ENCODE assay signal across 22 cellular contexts in genomic region chr4:184392321-184392720, GRCh38.
DNase-seq lines count a peak whose midpoint lies in the region; ATAC-seq and FAIRE-seq lines count a peak whose summit lies in the region.
"Had no signal": no experiment of that assay in that cellular context is flagged by ENCODE, and none has a peak within 500 bp of the region (broad histone marks: within the 10 kb centered on the region; RNA-seq: fewer than 3 reads in every experiment).

No MANE protein-coding gene starts in this region.

- ATAC-seq in HG02885 (IDR thresholded peaks at IDR 0.05; ENCODE audit: poor library complexity, unreplicated experiment) = no peak
- ATAC-seq: activated naive CD8-positive, alpha-beta T cell treated with anti-CD3 and anti-CD28 coated beads, Interleukin-2, amount 50 U/mL, for 24 hours; activated T-cell treated with anti-CD3 and anti-CD28 coated beads, Interleukin-2, amount 50 U/mL, for 72 hours; naive thymus-derived CD8-positive, alpha-beta T cell had no signal

- H3K36me3 ChIP-seq in muscle layer of duodenum (ENCODE audit: control insufficient read depth in 1 of 2, insufficient read depth in 2 of 2, low read length in 2 of 2) = peaks cover 33 to 40% of the 10 kb centered on the region in 2 donors

- H3K9me3 Mint-ChIP-seq in activated T-cell treated with anti-CD3 and anti-CD28 coated beads, Interleukin-2, amount 50 U/mL, for 24 hours = no peaks in the 10 kb centered on the region
- H3K9me3 Mint-ChIP-seq: activated CD4-positive, alpha-beta memory T cell treated with anti-CD3 and anti-CD28 coated beads, Interleukin-2, amount 10 ng/mL, durations not matched to agents 7 days and 5 days; activated naive CD8-positive, alpha-beta T cell treated with anti-CD3 and anti-CD28 coated beads, Interleukin-2, amount 50 U/mL, for 24 hours; activated T-cell treated with anti-CD3 and anti-CD28 coated beads, Interleukin-2, amount 50 U/mL, for 72 hours; naive thymus-derived CD8-positive, alpha-beta T cell had no signal

- peak overlapping the region; percentile 62 for H3K27ac Mint-ChIP-seq in activated T-cell treated with anti-CD3 and anti-CD28 coated beads, Interleukin-2, amount 50 U/mL, for 24 hours
- H3K27ac Mint-ChIP-seq: activated CD4-positive, alpha-beta memory T cell treated with anti-CD3 and anti-CD28 coated beads, Interleukin-2, amount 10 ng/mL, durations not matched to agents 7 days and 5 days; activated naive CD8-positive, alpha-beta T cell treated with anti-CD3 and anti-CD28 coated beads, Interleukin-2, amount 50 U/mL, for 24 hours; activated T-cell treated with anti-CD3 and anti-CD28 coated beads, Interleukin-2, amount 50 U/mL, for 72 hours had no signal

- peak overlapping the region; percentile 55 for H3K27ac ChIP-seq in cingulate gyrus (ENCODE audit: low read depth, low read length)
- peak overlapping the region; percentile 60 for H3K27ac ChIP-seq in muscle layer of duodenum (ENCODE audit: low read length)
- H3K27ac ChIP-seq in substantia nigra (ENCODE audit: low read depth, low read length, poor library complexity, severe bottlenecking) = peak overlapping the region; percentile 28
- H3K27ac ChIP-seq: 22Rv1, WERI-Rb-1 had no signal

- no peak for FAIRE-seq in frontal cortex (lab: Jason Lieb, UNC)
- FAIRE-seq: GM12891 had no signal

- no peaks in the 10 kb centered on the region for H3K9me3 ChIP-seq in muscle layer of duodenum (ENCODE audit: control insufficient read depth in 1 of 2, low read length in 2 of 2)
- H3K9me3 ChIP-seq: BE2C, testis had no signal

- peaks cover 24% of the 10 kb centered on the region for H3K4me1 Mint-ChIP-seq in activated T-cell treated with anti-CD3 and anti-CD28 coated beads, Interleukin-2, amount 50 U/mL, for 24 hours (ENCODE audit: low read depth)

- H3K4me3 Mint-ChIP-seq in activated T-cell treated with anti-CD3 and anti-CD28 coated beads, Interleukin-2, amount 50 U/mL, for 24 hours = no peak overlapping the region
- H3K4me3 Mint-ChIP-seq: activated CD4-positive, alpha-beta memory T cell treated with anti-CD3 and anti-CD28 coated beads, Interleukin-2, amount 10 ng/mL, durations not matched to agents 7 days and 5 days; activated naive CD8-positive, alpha-beta T cell treated with anti-CD3 and anti-CD28 coated beads, Interleukin-2, amount 50 U/mL, for 24 hours; activated T-cell treated with anti-CD3 and anti-CD28 coated beads, Interleukin-2, amount 50 U/mL, for 72 hours had no signal

- no peaks in the 10 kb centered on the region for H3K27me3 ChIP-seq in muscle layer of duodenum (ENCODE audit: low read depth, low read length)
- H3K27me3 ChIP-seq: BE2C, testis had no signal

- peak overlapping the region in 1 of 2 donors; percentile 5 for H3K4me3 ChIP-seq in muscle layer of duodenum (ENCODE audit: low read depth in 1 of 2, low read length in 2 of 2)
- H3K4me3 ChIP-seq: testis had no signal

- no peak for DNase-seq in activated T-cell treated with anti-CD3 and anti-CD28 coated beads, Interleukin-2, amount 50 U/mL, for 24 hours
- DNase-seq in activated T-cell treated with anti-CD3 and anti-CD28 coated beads for 4 hours (no peak), substantia nigra (lab: John Stamatoyannopoulos, UW) (no peak), T-helper 2 cell (no peak), frontal cortex (ENCODE audit: low spot score in 2 of 2) (no peak)
- DNase-seq: activated CD4-positive, alpha-beta memory T cell treated with anti-CD3 and anti-CD28 coated beads, Interleukin-2, amount 10 ng/mL, durations not matched to agents 7 days and 5 days; activated naive CD8-positive, alpha-beta T cell treated with anti-CD3 and anti-CD28 coated beads, Interleukin-2, amount 50 U/mL, for 24 hours; activated T-cell treated with anti-CD3 and anti-CD28 coated beads, Interleukin-2, amount 50 U/mL, for 72 hours; BE2C; central memory CD4-positive, alpha-beta T cell; GDM1; naive thymus-derived CD8-positive, alpha-beta T cell; NCI-H1694 treated with DMSO at 0.1 percent for 48 hours; NCI-H446; NK-92 treated with Interleukin-12 subunit alpha and Interleukin-12 subunit beta, amount 100 ng/mL, for 24 hours; testis; WERI-Rb-1 had no signal

- peaks cover 96% of the 10 kb centered on the region for H3K36me3 Mint-ChIP-seq in activated T-cell treated with anti-CD3 and anti-CD28 coated beads, Interleukin-2, amount 50 U/mL, for 24 hours (ENCODE audit: low read depth)

- peaks cover 6% of the 10 kb centered on the region in 2 donors for H3K4me1 ChIP-seq in muscle layer of duodenum (ENCODE audit: control insufficient read depth in 1 of 2, insufficient read depth in 2 of 2, low read length in 2 of 2)
- H3K4me1 ChIP-seq: BE2C had no signal

- H3K27me3 Mint-ChIP-seq in activated T-cell treated with anti-CD3 and anti-CD28 coated beads, Interleukin-2, amount 50 U/mL, for 24 hours = no peaks in the 10 kb centered on the region
- H3K27me3 Mint-ChIP-seq: activated CD4-positive, alpha-beta memory T cell treated with anti-CD3 and anti-CD28 coated beads, Interleukin-2, amount 10 ng/mL, durations not matched to agents 7 days and 5 days; activated naive CD8-positive, alpha-beta T cell treated with anti-CD3 and anti-CD28 coated beads, Interleukin-2, amount 50 U/mL, for 24 hours; naive thymus-derived CD8-positive, alpha-beta T cell had no signal
